In genomic region chr6:169291639-169292339, GRCh38 we compare ENCODE assay signal across 13 cellular contexts. TPM values are rescaled to one million over a fixed set of nuclear protein-coding genes. Genes with fewer than 3 reads are reported as not detected.
DNase-seq lines count a peak whose midpoint lies in the region; ATAC-seq and TF ChIP-seq lines count a peak whose summit lies in the region.
"Had no signal": no experiment of that assay in that cellular context is flagged by ENCODE, and none has a peak within 500 bp of the region (broad histone marks: within the 10 kb centered on the region; RNA-seq: fewer than 3 reads in every experiment).

No MANE protein-coding gene starts in this region.

- DNase-seq in Caki2 (ENCODE audit: low read depth) (peak; percentile 86), fibroblast of lung (ENCODE audit: low read depth in 2 of 2) (peak in 1 of 2 donors; percentile 34), renal cortical epithelial cell (ENCODE audit: low read depth) (peak; percentile 76), occipital lobe (lab: John Stamatoyannopoulos, UW) (no peak)
- DNase-seq: activated CD8-positive, alpha-beta T cell treated with anti-CD3 and anti-CD28 coated beads, Interleukin-2, amount 10 ng/mL, durations not matched to agents 7 days and 5 days; hypothalamus; left colon; NCI-H1694 had no signal

- H3K27me3 ChIP-seq in fibroblast of lung (ENCODE audit: control insufficient read depth, insufficient read depth, low read length) = no peaks in the 10 kb centered on the region

- no peaks in the 10 kb centered on the region for H3K79me2 ChIP-seq in fibroblast of lung (ENCODE audit: control insufficient read depth, insufficient read depth, low read length)

- no peaks in the 10 kb centered on the region for H3K36me3 ChIP-seq in fibroblast of lung (ENCODE audit: control insufficient read depth, insufficient read depth, low read length)

- H3K27ac ChIP-seq in fibroblast of lung (ENCODE audit: insufficient read depth, low read length) = peak overlapping the region; percentile 32

- H3K9me3 ChIP-seq in fibroblast of lung (ENCODE audit: control insufficient read depth, insufficient read depth, low read depth, low read length) = no peaks in the 10 kb centered on the region

- TF ChIP-seq CTCF in fibroblast of lung (conservative IDR thresholded peaks at IDR 0.05 in 1 of 2, IDR thresholded peaks at IDR 0.05 in 1 of 2; ENCODE audit: low read depth in 1 of 2, low read length in 2 of 2) = no peak

- H3K4me1 ChIP-seq in fibroblast of lung (ENCODE audit: control insufficient read depth, extremely low read depth, insufficient read depth, low read length) = peaks cover 7% of the 10 kb centered on the region

- H3K9ac ChIP-seq in fibroblast of lung (ENCODE audit: insufficient read depth, low read length) = no peak overlapping the region

- in situ Hi-C loops in Caki2 (cut with HindIII; ENCODE audit: low pct_unique_long_range_greater_than_20kb, low sequenced_read_pairs) = no loop called here

- no peak overlapping the region for H3K4me2 ChIP-seq in fibroblast of lung (ENCODE audit: extremely low read depth, insufficient read depth, low read length)

- no peak overlapping the region for H3K4me3 ChIP-seq in fibroblast of lung (replicated peaks in 1 of 4; ENCODE audit: control extremely low read depth in 1 of 4, insufficient read depth in 1 of 4, low read depth in 3 of 4, low read length in 4 of 4)

- no peak overlapping the region for H2AFZ ChIP-seq in fibroblast of lung (ENCODE audit: low read length)

- ATAC-seq in SK-N-SH treated with all-trans-retinoic acid at 6 μM for 48 hours = peak; percentile 6; the same call in 2 of the 3 replicates
- ATAC-seq in HG02759 (IDR thresholded peaks at IDR 0.05; ENCODE audit: unreplicated experiment) = no peak
- no peak for ATAC-seq in GM21526 (IDR thresholded peaks at IDR 0.05; ENCODE audit: low FRiP score, unreplicated experiment)
- ATAC-seq in GM21717 (IDR thresholded peaks at IDR 0.05; ENCODE audit: unreplicated experiment) = no peak
- ATAC-seq: activated CD8-positive, alpha-beta T cell treated with anti-CD3 and anti-CD28 coated beads, Interleukin-2, amount 10 ng/mL, durations not matched to agents 7 days and 5 days; activated T-helper 17 cell treated with anti-CD3 and anti-CD28 coated beads, Interleukin-2, amount 50 U/mL, for 72 hours; left colon had no signal

- H4K20me1 ChIP-seq in fibroblast of lung (ENCODE audit: control insufficient read depth, extremely low read depth, insufficient read depth, low read length) = no peaks in the 10 kb centered on the region

TF ChIP-seq in SK-N-SH treated with all-trans-retinoic acid at 6 μM for 48 hours, 23 proteins besides CTCF, POLR2A, EP300 and RAD21:
- TF ChIP-seq, protein P1, sequence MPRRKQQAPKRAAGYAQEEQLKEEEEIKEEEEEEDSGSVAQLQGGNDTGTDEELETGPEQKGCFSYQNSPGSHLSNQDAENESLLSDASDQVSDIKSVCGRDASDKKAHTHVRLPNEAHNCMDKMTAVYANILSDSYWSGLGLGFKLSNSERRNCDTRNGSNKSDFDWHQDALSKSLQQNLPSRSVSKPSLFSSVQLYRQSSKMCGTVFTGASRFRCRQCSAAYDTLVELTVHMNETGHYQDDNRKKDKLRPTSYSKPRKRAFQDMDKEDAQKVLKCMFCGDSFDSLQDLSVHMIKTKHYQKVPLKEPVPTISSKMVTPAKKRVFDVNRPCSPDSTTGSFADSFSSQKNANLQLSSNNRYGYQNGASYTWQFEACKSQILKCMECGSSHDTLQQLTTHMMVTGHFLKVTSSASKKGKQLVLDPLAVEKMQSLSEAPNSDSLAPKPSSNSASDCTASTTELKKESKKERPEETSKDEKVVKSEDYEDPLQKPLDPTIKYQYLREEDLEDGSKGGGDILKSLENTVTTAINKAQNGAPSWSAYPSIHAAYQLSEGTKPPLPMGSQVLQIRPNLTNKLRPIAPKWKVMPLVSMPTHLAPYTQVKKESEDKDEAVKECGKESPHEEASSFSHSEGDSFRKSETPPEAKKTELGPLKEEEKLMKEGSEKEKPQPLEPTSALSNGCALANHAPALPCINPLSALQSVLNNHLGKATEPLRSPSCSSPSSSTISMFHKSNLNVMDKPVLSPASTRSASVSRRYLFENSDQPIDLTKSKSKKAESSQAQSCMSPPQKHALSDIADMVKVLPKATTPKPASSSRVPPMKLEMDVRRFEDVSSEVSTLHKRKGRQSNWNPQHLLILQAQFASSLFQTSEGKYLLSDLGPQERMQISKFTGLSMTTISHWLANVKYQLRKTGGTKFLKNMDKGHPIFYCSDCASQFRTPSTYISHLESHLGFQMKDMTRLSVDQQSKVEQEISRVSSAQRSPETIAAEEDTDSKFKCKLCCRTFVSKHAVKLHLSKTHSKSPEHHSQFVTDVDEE (CRISPR knock-in tag; IDR thresholded peaks at IDR 0.05) = no peak
- TF ChIP-seq, protein P2, sequence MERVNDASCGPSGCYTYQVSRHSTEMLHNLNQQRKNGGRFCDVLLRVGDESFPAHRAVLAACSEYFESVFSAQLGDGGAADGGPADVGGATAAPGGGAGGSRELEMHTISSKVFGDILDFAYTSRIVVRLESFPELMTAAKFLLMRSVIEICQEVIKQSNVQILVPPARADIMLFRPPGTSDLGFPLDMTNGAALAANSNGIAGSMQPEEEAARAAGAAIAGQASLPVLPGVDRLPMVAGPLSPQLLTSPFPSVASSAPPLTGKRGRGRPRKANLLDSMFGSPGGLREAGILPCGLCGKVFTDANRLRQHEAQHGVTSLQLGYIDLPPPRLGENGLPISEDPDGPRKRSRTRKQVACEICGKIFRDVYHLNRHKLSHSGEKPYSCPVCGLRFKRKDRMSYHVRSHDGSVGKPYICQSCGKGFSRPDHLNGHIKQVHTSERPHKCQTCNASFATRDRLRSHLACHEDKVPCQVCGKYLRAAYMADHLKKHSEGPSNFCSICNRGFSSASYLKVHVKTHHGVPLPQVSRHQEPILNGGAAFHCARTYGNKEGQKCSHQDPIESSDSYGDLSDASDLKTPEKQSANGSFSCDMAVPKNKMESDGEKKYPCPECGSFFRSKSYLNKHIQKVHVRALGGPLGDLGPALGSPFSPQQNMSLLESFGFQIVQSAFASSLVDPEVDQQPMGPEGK (CRISPR knock-in tag; IDR thresholded peaks at IDR 0.05; ENCODE audit: borderline replicate concordance) = no peak
- no peak for TF ChIP-seq SNAI2 (CRISPR knock-in tag; IDR thresholded peaks at IDR 0.05)
- TF ChIP-seq BACH2 (CRISPR knock-in tag; IDR thresholded peaks at IDR 0.05; ENCODE audit: borderline replicate concordance) = no peak
- TF ChIP-seq, protein P3, sequence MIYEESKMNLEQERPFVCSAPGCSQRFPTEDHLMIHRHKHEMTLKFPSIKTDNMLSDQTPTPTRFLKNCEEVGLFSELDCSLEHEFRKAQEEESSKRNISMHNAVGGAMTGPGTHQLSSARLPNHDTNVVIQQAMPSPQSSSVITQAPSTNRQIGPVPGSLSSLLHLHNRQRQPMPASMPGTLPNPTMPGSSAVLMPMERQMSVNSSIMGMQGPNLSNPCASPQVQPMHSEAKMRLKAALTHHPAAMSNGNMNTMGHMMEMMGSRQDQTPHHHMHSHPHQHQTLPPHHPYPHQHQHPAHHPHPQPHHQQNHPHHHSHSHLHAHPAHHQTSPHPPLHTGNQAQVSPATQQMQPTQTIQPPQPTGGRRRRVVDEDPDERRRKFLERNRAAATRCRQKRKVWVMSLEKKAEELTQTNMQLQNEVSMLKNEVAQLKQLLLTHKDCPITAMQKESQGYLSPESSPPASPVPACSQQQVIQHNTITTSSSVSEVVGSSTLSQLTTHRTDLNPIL (CRISPR knock-in tag; IDR thresholded peaks at IDR 0.05; ENCODE audit: low read depth) = no peak
- no peak for TF ChIP-seq OSR1 (CRISPR knock-in tag; IDR thresholded peaks at IDR 0.05)
- TF ChIP-seq ZNF70 (CRISPR knock-in tag; IDR thresholded peaks at IDR 0.05) = no peak
- no peak for TF ChIP-seq PPARA (CRISPR knock-in tag; IDR thresholded peaks at IDR 0.05; ENCODE audit: borderline replicate concordance)
- no peak for TF ChIP-seq ESRRG (CRISPR knock-in tag; IDR thresholded peaks at IDR 0.05)
- no peak for TF ChIP-seq CSDC2 (CRISPR knock-in tag; IDR thresholded peaks at IDR 0.05)
- TF ChIP-seq ZNF565 (CRISPR knock-in tag; conservative IDR thresholded peaks at IDR 0.05; ENCODE audit: low read depth) = no peak
- TF ChIP-seq ZNF8 (CRISPR knock-in tag; IDR thresholded peaks at IDR 0.05) = no peak
- TF ChIP-seq TCF4 (CRISPR knock-in tag; IDR thresholded peaks at IDR 0.05; ENCODE audit: borderline replicate concordance) = no peak
- no peak for TF ChIP-seq RARB (CRISPR knock-in tag; IDR thresholded peaks at IDR 0.05)
- TF ChIP-seq GLIS3 (CRISPR knock-in tag; IDR thresholded peaks at IDR 0.05) = no peak
- TF ChIP-seq ISL1 (CRISPR knock-in tag; IDR thresholded peaks at IDR 0.05) = no peak
- TF ChIP-seq ZC3H10 (CRISPR knock-in tag; IDR thresholded peaks at IDR 0.05) = no peak
TF ChIP-seq in SK-N-SH treated with all-trans-retinoic acid at 6 μM for 48 hours: peak in this region for 0.

RNA-seq across cellular contexts. Expression of gene THBS2, which starts 38.1 kb away (rescaled TPM):
- not detected in 2 replicates for total RNA-seq in Caki2 (2014; rRNA removed; shearing (Covaris generic); ENCODE audit: low replicate concordance)
- total RNA-seq in fibroblast of lung = 269 and 473 TPM in 2 replicates
- 86.5 and 99.4 TPM in 2 replicates for polyA plus RNA-seq in fibroblast of lung
- polyA plus RNA-seq in fibroblast of lung (2012) = 82.3 and 93.6 TPM in 2 replicates
- 143 and 186 TPM in 2 replicates for polyA minus RNA-seq in fibroblast of lung (ENCODE audit: low replicate concordance)
- 6.5 and 23.6 TPM in 2 replicates for total RNA-seq in renal cortical epithelial cell
- total RNA-seq in occipital lobe = 15.8 TPM
- total RNA-seq: activated CD8-positive, alpha-beta T cell treated with anti-CD3 and anti-CD28 coated beads, Interleukin-2, amount 10 ng/mL, durations not matched to agents 7 days and 5 days; activated T-helper 17 cell treated with anti-CD3 and anti-CD28 coated beads, Interleukin-2, amount 50 U/mL, for 72 hours had no signal

Comparison
In these comparisons a context has a peak if more than half of its experiments do, and no peak if none do; other contexts are left out.
1. RNA of gene THBS2, which starts 38.1 kb away (total RNA-seq): 269 to 473 TPM in fibroblast of lung; 15.8 TPM in occipital lobe (single experiment), 6.5 to 23.6 TPM in renal cortical epithelial cell and not detected in Caki2; every median in the first group is over 10 times any median in the second.